In the genomic region with DNA sequence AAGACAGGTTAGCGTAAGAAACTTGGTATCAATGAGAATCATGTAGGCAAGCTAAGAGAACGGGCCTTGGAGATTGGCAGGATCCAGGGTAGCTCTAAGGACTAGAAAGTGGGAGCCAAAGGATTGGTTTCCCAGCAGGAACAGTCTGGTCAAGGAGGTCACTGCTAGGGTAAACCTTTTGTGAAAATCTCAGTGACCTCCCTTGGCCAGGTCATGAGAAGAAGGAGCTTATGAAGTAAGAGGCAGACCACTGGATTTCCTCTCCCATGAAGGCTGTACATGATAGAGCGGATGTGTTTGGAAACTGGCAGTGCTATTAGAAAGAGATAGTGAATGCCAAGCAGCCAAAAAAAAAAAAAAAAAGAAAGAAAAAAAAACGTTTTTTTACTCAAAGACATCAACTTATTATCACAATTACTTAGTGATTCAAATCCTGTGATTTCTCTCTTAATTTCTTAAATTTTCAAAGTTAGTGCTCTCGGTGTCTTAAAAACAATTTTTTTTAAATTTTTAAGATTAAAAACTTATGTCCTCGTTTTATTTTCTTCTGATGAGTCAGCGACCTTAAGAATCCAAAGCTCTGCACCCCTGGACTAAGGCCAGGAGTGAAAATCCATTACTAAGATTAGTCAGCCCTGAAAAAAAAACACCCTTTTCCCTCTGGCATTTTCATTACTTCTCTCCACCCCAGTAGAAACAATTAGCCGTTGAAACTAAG, we compare ENCODE assay signal across 10 cellular contexts.
DNase-seq lines count a peak whose midpoint lies in the region.
"Had no signal": no experiment of that assay in that cellular context is flagged by ENCODE, and none has a peak within 500 bp of the region (broad histone marks: within the 10 kb centered on the region; RNA-seq: fewer than 3 reads in every experiment).

No MANE protein-coding gene starts in this region.

- no peak overlapping the region for H3K27ac Mint-ChIP-seq in activated CD4-positive, alpha-beta memory T cell treated with anti-CD3 and anti-CD28 coated beads, Interleukin-2, amount 10 ng/mL, durations not matched to agents 7 days and 5 days
- H3K27ac Mint-ChIP-seq in activated naive CD4-positive, alpha-beta T cell treated with anti-CD3 and anti-CD28 coated beads for 36 hours = no peak overlapping the region
- H3K27ac Mint-ChIP-seq: activated naive CD4-positive, alpha-beta T cell treated with anti-CD3 and anti-CD28 coated beads, Interleukin-2, amount 50 U/mL, for 24 hours had no signal

- H3K36me3 Mint-ChIP-seq in activated CD4-positive, alpha-beta memory T cell treated with anti-CD3 and anti-CD28 coated beads, Interleukin-2, amount 10 ng/mL, durations not matched to agents 7 days and 5 days (ENCODE audit: low read depth) = no peaks in the 10 kb centered on the region
- no peaks in the 10 kb centered on the region for H3K36me3 Mint-ChIP-seq in activated naive CD4-positive, alpha-beta T cell treated with anti-CD3 and anti-CD28 coated beads for 36 hours (ENCODE audit: low read depth)
- H3K36me3 Mint-ChIP-seq: activated naive CD4-positive, alpha-beta T cell treated with anti-CD3 and anti-CD28 coated beads, Interleukin-2, amount 50 U/mL, for 24 hours had no signal

- H3K4me1 ChIP-seq in SJSA1 (replicated peaks) = peaks cover 17% of the 10 kb centered on the region

- POLR2A ChIA-PET in activated CD4-positive, alpha-beta memory T cell treated with anti-CD3 and anti-CD28 coated beads, Interleukin-2, amount 10 ng/mL, durations not matched to agents 7 days and 5 days (lab: Charles Lee) = no interaction called here

- no peaks in the 10 kb centered on the region for H3K36me3 ChIP-seq in SJSA1

- CTCF ChIA-PET in activated CD4-positive, alpha-beta memory T cell treated with anti-CD3 and anti-CD28 coated beads, Interleukin-2, amount 10 ng/mL, durations not matched to agents 7 days and 5 days (lab: Charles Lee) = interaction anchor here (0.7 to 1.2 kb wide), 2 partner anchors 30 to 177 kb away, joined by 3 to 4 read pairs; no protein-coding TSS in a partner anchor
- CTCF ChIA-PET in activated naive CD4-positive, alpha-beta T cell treated with anti-CD3 and anti-CD28 coated beads for 36 hours (lab: Charles Lee) = interaction anchor here (0.5 to 0.7 kb wide), 2 partner anchors 64 to 100 kb away, joined by 3 to 7 read pairs; no protein-coding TSS in a partner anchor

- peaks cover 13% of the 10 kb centered on the region for H3K27me3 Mint-ChIP-seq in activated CD4-positive, alpha-beta memory T cell treated with anti-CD3 and anti-CD28 coated beads, Interleukin-2, amount 10 ng/mL, durations not matched to agents 7 days and 5 days
- peaks cover 6% of the 10 kb centered on the region for H3K27me3 Mint-ChIP-seq in activated naive CD4-positive, alpha-beta T cell treated with anti-CD3 and anti-CD28 coated beads for 36 hours (ENCODE audit: low read depth)

- H3K9me3 ChIP-seq in SJSA1 (replicated peaks) = no peaks in the 10 kb centered on the region

- H3K9me3 Mint-ChIP-seq in activated CD4-positive, alpha-beta memory T cell treated with anti-CD3 and anti-CD28 coated beads, Interleukin-2, amount 10 ng/mL, durations not matched to agents 7 days and 5 days = no peaks in the 10 kb centered on the region
- H3K9me3 Mint-ChIP-seq in activated naive CD4-positive, alpha-beta T cell treated with anti-CD3 and anti-CD28 coated beads for 36 hours = no peaks in the 10 kb centered on the region
- H3K9me3 Mint-ChIP-seq: activated naive CD4-positive, alpha-beta T cell treated with anti-CD3 and anti-CD28 coated beads, Interleukin-2, amount 50 U/mL, for 24 hours had no signal

- no peak overlapping the region for H3K4me3 ChIP-seq in SJSA1

- no peak overlapping the region for H3K4me3 Mint-ChIP-seq in activated CD4-positive, alpha-beta memory T cell treated with anti-CD3 and anti-CD28 coated beads, Interleukin-2, amount 10 ng/mL, durations not matched to agents 7 days and 5 days
- no peak overlapping the region for H3K4me3 Mint-ChIP-seq in activated naive CD4-positive, alpha-beta T cell treated with anti-CD3 and anti-CD28 coated beads for 36 hours
- H3K4me3 Mint-ChIP-seq: activated naive CD4-positive, alpha-beta T cell treated with anti-CD3 and anti-CD28 coated beads, Interleukin-2, amount 50 U/mL, for 24 hours had no signal

- H3K27me3 ChIP-seq in SJSA1 (replicated peaks) = no peaks in the 10 kb centered on the region

- peak overlapping the region; percentile 74 for H3K27ac ChIP-seq in SJSA1

- DNase-seq in Caki2 (ENCODE audit: low read depth) (peak; percentile 87), SJSA1 (ENCODE audit: low read depth in 1 of 2, low spot score in 2 of 2) (peak; percentile 70 to 88), fibroblast of the conjunctiva (ENCODE audit: low read depth) (peak; percentile 90), pulmonary artery endothelial cell (ENCODE audit: low read depth, low spot score) (peak; percentile 92), DMS153 (lab: John Stamatoyannopoulos, UW) (no peak)
- DNase-seq in stimulated activated CD4-positive, alpha-beta T cell treated with anti-CD3 and anti-CD28 coated beads, Interleukin-4, amount 100 ng/mL, for 1 hour = no peak
- no peak for DNase-seq in activated CD4-positive, alpha-beta memory T cell treated with anti-CD3 and anti-CD28 coated beads, Interleukin-2, amount 10 ng/mL, durations not matched to agents 7 days and 5 days
- no peak for DNase-seq in activated naive CD4-positive, alpha-beta T cell treated with anti-CD3 and anti-CD28 coated beads for 36 hours
- DNase-seq: GDM1 had no signal

- intact Hi-C loops in activated naive CD4-positive, alpha-beta T cell treated with anti-CD3 and anti-CD28 coated beads for 36 hours (cut with micrococcal nuclease) = no loop called here

- in situ Hi-C loops in Caki2 (cut with HindIII; ENCODE audit: low pct_unique_long_range_greater_than_20kb, low sequenced_read_pairs) = no loop called here

- H3K4me1 Mint-ChIP-seq in activated CD4-positive, alpha-beta memory T cell treated with anti-CD3 and anti-CD28 coated beads, Interleukin-2, amount 10 ng/mL, durations not matched to agents 7 days and 5 days = no peaks in the 10 kb centered on the region
- H3K4me1 Mint-ChIP-seq in activated naive CD4-positive, alpha-beta T cell treated with anti-CD3 and anti-CD28 coated beads for 36 hours (ENCODE audit: low read depth) = no peaks in the 10 kb centered on the region
- H3K4me1 Mint-ChIP-seq: activated naive CD4-positive, alpha-beta T cell treated with anti-CD3 and anti-CD28 coated beads, Interleukin-2, amount 50 U/mL, for 24 hours had no signal

Comparison
In these comparisons a context has a peak if more than half of its experiments do, and no peak if none do; other contexts are left out.
1. DNase-seq: peak in Caki2 (single experiment), SJSA1 (2 of 2), fibroblast of the conjunctiva (single experiment) and pulmonary artery endothelial cell (single experiment); none in stimulated activated CD4-positive, alpha-beta T cell treated with anti-CD3 and anti-CD28 coated beads, Interleukin-4, amount 100 ng/mL, for 1 hour (single experiment), DMS153 (single experiment), activated CD4-positive, alpha-beta memory T cell treated with anti-CD3 and anti-CD28 coated beads, Interleukin-2, amount 10 ng/mL, durations not matched to agents 7 days and 5 days (single experiment) and activated naive CD4-positive, alpha-beta T cell treated with anti-CD3 and anti-CD28 coated beads for 36 hours (single experiment).